ENCODE assay signal across 8 cellular contexts in the genomic region with DNA sequence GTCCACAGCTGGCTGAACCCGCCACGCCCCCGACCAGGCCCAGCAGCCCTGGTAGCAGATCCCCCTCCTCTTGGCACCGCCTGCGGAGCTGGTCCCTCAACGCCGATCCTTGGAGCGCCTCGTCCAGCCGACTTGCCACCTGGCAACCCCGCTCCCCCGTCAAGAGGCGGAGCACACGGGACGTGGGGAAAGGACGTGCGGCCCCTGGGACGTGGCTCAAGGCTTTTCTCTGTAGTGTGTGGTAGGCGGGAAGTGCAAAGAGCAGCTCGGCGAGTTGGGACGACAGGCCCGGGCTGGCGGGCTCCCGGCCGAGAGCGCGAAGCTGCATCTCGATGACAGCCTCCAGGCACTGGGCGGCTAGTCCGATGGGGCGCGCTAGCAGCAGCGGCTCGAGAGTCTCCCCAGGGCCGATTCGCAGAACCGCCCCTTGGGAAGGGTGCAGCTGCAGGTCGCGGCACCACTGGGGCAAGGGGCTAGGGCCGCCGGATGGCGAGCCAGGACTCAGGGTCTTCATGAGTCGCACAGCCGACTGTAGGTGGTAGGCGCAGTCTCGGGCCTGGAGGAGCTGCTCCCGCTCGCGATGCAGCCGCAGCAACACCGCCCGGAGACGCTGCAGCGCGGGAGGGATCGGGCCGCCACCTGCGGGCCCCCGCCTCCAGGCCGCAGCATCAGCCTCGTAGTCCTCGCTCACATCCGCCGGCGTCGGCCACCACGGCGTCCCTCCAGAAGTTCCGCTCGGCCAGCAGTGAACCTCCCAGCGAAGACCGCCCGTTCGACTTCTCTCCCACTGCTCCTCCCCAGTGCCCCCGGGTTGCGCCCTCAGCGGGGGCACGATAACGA. TPM values are rescaled to one million over a fixed set of nuclear protein-coding genes. Genes with fewer than 3 reads are reported as not detected.
DNase-seq lines count a peak whose midpoint lies in the region; ATAC-seq and TF ChIP-seq lines count a peak whose summit lies in the region.

No MANE protein-coding gene starts in this region.

- peak overlapping the region; percentile 94 for H3K4me3 ChIP-seq in choroid plexus epithelial cell (ENCODE audit: low read depth, low read length)
- peak overlapping the region; percentile 98 for H3K4me3 ChIP-seq in lower lobe of right lung
- peak overlapping the region; percentile 95 to 100 (median 98) for H3K4me3 ChIP-seq in subcutaneous abdominal adipose tissue (ENCODE audit: low read depth in 1 of 5, low read length in 5 of 5)

- peak overlapping the region in 4 of 5 donors; percentile 81 to 94 (median 90) for H3K9ac ChIP-seq in subcutaneous abdominal adipose tissue (ENCODE audit: low read length in 5 of 5)

- TF ChIP-seq CTCF in choroid plexus epithelial cell (conservative IDR thresholded peaks at IDR 0.05; ENCODE audit: low read depth, low read length) (no peak), lower lobe of right lung (IDR thresholded peaks at IDR 0.05) (no peak)

- H3K27me3 ChIP-seq in lower lobe of right lung (ENCODE audit: low read depth) (no peaks in the 10 kb centered on the region), subcutaneous abdominal adipose tissue (ENCODE audit: control insufficient read depth in 5 of 5, insufficient read depth in 4 of 5, low read length in 5 of 5) (no peaks in the 10 kb centered on the region)

- H3K36me3 ChIP-seq in lower lobe of right lung (peaks cover 49% of the 10 kb centered on the region), subcutaneous abdominal adipose tissue (ENCODE audit: control insufficient read depth in 5 of 5, insufficient read depth in 5 of 5, low read length in 5 of 5) (peaks cover 6 to 43% (median 22%) of the 10 kb centered on the region in 5 donors)

- intact Hi-C loops in lower lobe of right lung (cut with DNase I), result loop anchor here (2.0 kb wide), 1 partner anchor 105 kb away; no protein-coding TSS in a partner anchor

- H3K4me3 Mint-ChIP-seq in T-helper 1 cell treated with Interleukin-12 subunit alpha and Interleukin-12 subunit beta and Interleukin-4 antibody, amounts not matched to agents 30 μg/mL and 1 μg/mL, for 36 hours, result peak overlapping the region; percentile 100

- peaks cover 22% of the 10 kb centered on the region for H3K4me1 Mint-ChIP-seq in T-helper 1 cell treated with Interleukin-12 subunit alpha and Interleukin-12 subunit beta and Interleukin-4 antibody, amounts not matched to agents 30 μg/mL and 1 μg/mL, for 36 hours (ENCODE audit: low read depth)

- DNase-seq in D341Med (ENCODE audit: low spot score), result peak; percentile 68
- no peak for DNase-seq in choroid plexus epithelial cell (ENCODE audit: low read depth)
- DNase-seq in lower lobe of right lung, result no peak
- no peak for DNase-seq in NCI-H2107 treated with DMSO at 0.1 percent for 48 hours (lab: John Stamatoyannopoulos, UW; ENCODE audit: unreplicated experiment)

- H3K9me3 Mint-ChIP-seq in T-helper 1 cell treated with Interleukin-12 subunit alpha and Interleukin-12 subunit beta and Interleukin-4 antibody, amounts not matched to agents 30 μg/mL and 1 μg/mL, for 36 hours, result no peaks in the 10 kb centered on the region

- H3K27ac Mint-ChIP-seq in T-helper 1 cell treated with Interleukin-12 subunit alpha and Interleukin-12 subunit beta and Interleukin-4 antibody, amounts not matched to agents 30 μg/mL and 1 μg/mL, for 36 hours, result peak overlapping the region; percentile 100

- H3K27ac ChIP-seq in lower lobe of right lung, result peak overlapping the region; percentile 92
- peak overlapping the region; percentile 84 for H3K27ac ChIP-seq in subcutaneous abdominal adipose tissue (ENCODE audit: low read depth, low read length)

- H3K27me3 Mint-ChIP-seq in T-helper 1 cell treated with Interleukin-12 subunit alpha and Interleukin-12 subunit beta and Interleukin-4 antibody, amounts not matched to agents 30 μg/mL and 1 μg/mL, for 36 hours (ENCODE audit: low read depth), result no peaks in the 10 kb centered on the region

- H3K9me3 ChIP-seq in lower lobe of right lung, result no peaks in the 10 kb centered on the region
- no peaks in the 10 kb centered on the region for H3K9me3 ChIP-seq in subcutaneous abdominal adipose tissue (ENCODE audit: control insufficient read depth in 5 of 5, low read length in 5 of 5)

- peaks cover 29% of the 10 kb centered on the region for H3K36me3 Mint-ChIP-seq in T-helper 1 cell treated with Interleukin-12 subunit alpha and Interleukin-12 subunit beta and Interleukin-4 antibody, amounts not matched to agents 30 μg/mL and 1 μg/mL, for 36 hours (ENCODE audit: low read depth)

- H3K4me1 ChIP-seq in lower lobe of right lung, result peaks cover 35% of the 10 kb centered on the region
- peaks cover 6 to 34% (median 28%) of the 10 kb centered on the region in 5 donors for H3K4me1 ChIP-seq in subcutaneous abdominal adipose tissue (ENCODE audit: control insufficient read depth in 5 of 5, insufficient read depth in 5 of 5, low read length in 5 of 5)

- ATAC-seq in GM19463 (IDR thresholded peaks at IDR 0.05; ENCODE audit: unreplicated experiment), result peak; percentile 36
- peak; percentile 36 for ATAC-seq in HG03460 (IDR thresholded peaks at IDR 0.05; ENCODE audit: unreplicated experiment)
- peak; percentile 76 to 81 for ATAC-seq in lower lobe of right lung

RNA-seq across cellular contexts. Expression of gene CCDC142, which starts 0.6 kb away (rescaled TPM):
- total RNA-seq in lower lobe of right lung, result 20.2 TPM

RNA-seq across cellular contexts. Expression of gene TTC31, which starts 0.7 kb away (rescaled TPM):
- 23.0 TPM for total RNA-seq in lower lobe of right lung

RNA-seq across cellular contexts. Expression of gene MRPL53, which starts 9.7 kb away (rescaled TPM):
- total RNA-seq in lower lobe of right lung, result 81.3 TPM

RNA-seq across cellular contexts. Expression of gene MOGS, which starts 17.0 kb away (rescaled TPM):
- 50.9 TPM for total RNA-seq in lower lobe of right lung

RNA-seq across cellular contexts. Expression of gene LBX2, which starts 17.2 kb away (rescaled TPM):
- 1.5 TPM for total RNA-seq in lower lobe of right lung
